In the genomic region with DNA sequence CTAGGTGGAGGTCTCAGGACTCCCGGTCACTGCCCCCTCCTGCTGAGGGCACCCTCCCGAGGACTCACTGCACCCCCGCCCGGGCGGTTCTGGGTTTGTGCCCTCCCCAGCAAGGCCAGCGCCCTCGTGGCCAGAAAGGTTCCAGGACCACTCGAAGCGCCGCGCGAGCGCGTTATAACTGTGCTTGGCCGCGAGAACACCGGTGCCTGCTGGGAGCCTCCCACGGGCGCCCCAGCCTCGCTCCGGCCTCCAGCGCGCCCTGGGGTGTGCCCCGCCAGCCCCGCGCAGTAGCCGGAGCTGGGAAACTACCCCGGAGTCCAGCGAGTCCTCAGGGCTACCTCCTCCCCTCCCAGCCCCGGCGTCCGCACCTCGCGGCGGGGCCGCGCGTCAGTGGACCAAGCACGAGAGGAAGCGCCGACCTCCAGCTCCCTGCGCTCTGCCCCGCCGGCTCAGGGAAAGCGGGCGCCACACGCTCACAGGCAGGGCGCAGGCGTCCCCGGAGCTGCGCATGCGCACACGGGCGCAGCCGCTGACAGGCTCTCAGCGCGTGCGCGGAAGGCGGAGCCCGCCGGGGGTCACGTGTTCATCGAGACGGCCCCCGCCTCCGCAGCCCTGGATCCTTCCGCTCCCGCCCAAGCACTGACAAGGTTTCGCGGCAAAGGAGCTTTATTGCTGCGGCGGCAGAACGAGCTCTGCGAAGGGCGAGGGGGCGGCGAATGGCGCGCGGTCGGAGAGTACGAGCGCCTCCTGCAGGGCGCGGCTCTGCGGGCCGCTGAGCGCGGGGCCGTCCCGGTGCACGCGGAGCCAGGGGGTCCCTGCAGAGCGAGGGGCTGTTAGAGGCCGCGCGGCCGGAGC, we compare ENCODE assay signal across 8 cellular contexts. TPM values are rescaled to one million over a fixed set of nuclear protein-coding genes. Genes with fewer than 3 reads are reported as not detected.
DNase-seq lines count a peak whose midpoint lies in the region; ATAC-seq and TF ChIP-seq lines count a peak whose summit lies in the region.

A gene with protein sequence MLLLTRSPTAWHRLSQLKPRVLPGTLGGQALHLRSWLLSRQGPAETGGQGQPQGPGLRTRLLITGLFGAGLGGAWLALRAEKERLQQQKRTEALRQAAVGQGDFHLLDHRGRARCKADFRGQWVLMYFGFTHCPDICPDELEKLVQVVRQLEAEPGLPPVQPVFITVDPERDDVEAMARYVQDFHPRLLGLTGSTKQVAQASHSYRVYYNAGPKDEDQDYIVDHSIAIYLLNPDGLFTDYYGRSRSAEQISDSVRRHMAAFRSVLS (minus strand): TSS at position 495 of the 855 bp plus-strand sequence. CDS start 1,187 bp downstream, outside the sequence.

- ATAC-seq in GM19023 (IDR thresholded peaks at IDR 0.05; ENCODE audit: unreplicated experiment) (peak; percentile 36), HG03196 (IDR thresholded peaks at IDR 0.05; ENCODE audit: unreplicated experiment) (peak; percentile 38)

- peaks cover 2% of the 10 kb centered on the region for H3K27me3 ChIP-seq in layer of hippocampus (ENCODE audit: control insufficient read depth, insufficient read depth, low read length)

- H3K27ac ChIP-seq in layer of hippocampus (ENCODE audit: low read depth, low read length), result peak within 1 kb of the TSS; percentile 92

- TF ChIP-seq CTCF in AG10803 (conservative IDR thresholded peaks at IDR 0.05; ENCODE audit: low read length), result peak; percentile 25; the same call in 1 of the 2 replicates
- TF ChIP-seq CTCF in choroid plexus epithelial cell (conservative IDR thresholded peaks at IDR 0.05; ENCODE audit: low read depth, low read length), result peak; percentile 53

- H3K4me3 ChIP-seq in AG10803 (ENCODE audit: low read length), result peak within 1 kb of the TSS; percentile 75
- peak within 1 kb of the TSS; percentile 84 for H3K4me3 ChIP-seq in choroid plexus epithelial cell (ENCODE audit: low read depth, low read length)

- DNase-seq in AG10803 (ENCODE audit: low read depth), result peak; percentile 96
- DNase-seq in NCI-H460 (ENCODE audit: extremely low read depth, low read depth), result peak; percentile 88
- DNase-seq in activated CD4-positive, alpha-beta T cell treated with anti-CD3 and anti-CD28 coated beads for 24 hours (ENCODE audit: low read depth in 2 of 2), result peak; percentile 95 to 96
- peak; percentile 98 for DNase-seq in choroid plexus epithelial cell (ENCODE audit: low read depth)
- peak; percentile 95 to 97 (median 96) for DNase-seq in stimulated activated CD4-positive, alpha-beta T cell treated with anti-CD3 and anti-CD28 coated beads, Interleukin-1b, Interleukin-23, amount 100 ng/mL, for 24 hours (ENCODE audit: low read depth in 4 of 4, low spot score in 1 of 4)

RNA-seq across cellular contexts. Expression of the gene that starts here (rescaled TPM):
- 3.0 and 4.0 TPM in 2 replicates for total RNA-seq in NCI-H460 (2014; rRNA removed; shearing (Covaris generic))
- polyA plus RNA-seq in NCI-H460 (2014; cell fraction: nucleus; rRNA removed), result 15.2 TPM in 1 of 2 replicates, not detected in the other

Comparison
In these comparisons a context has a peak if more than half of its experiments do, and no peak if none do; other contexts are left out.
1. Peak in every context shown above with its lines: DNase-seq, ATAC-seq, H3K4me3 ChIP-seq and H3K27ac ChIP-seq.